19 cellular contexts compared by ENCODE assay signal in the genomic region with DNA sequence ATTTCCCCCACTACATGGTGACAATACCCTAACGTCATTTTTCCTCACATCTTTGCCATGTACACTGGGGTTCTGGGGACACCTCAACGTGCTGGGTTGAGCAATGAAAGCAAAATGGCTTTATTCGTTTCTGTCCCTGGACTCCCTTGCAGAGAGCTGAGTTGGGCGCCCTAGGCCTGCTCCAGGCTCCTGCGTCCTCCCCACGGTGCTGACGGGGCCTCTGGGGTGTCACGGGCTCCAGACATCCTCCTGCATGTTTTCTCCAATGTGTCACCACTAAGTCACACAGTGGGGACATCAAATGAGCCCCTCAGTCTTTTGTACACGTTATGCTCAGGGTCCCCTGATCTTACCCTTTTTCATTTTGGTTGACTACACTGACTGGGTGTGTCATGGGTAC.
DNase-seq lines count a peak whose midpoint lies in the region; ATAC-seq and TF ChIP-seq lines count a peak whose summit lies in the region.
"Had no signal": no experiment of that assay in that cellular context is flagged by ENCODE, and none has a peak within 500 bp of the region (broad histone marks: within the 10 kb centered on the region; RNA-seq: fewer than 3 reads in every experiment).

No MANE protein-coding gene starts in this region.

- H3K27ac Mint-ChIP-seq in neural progenitor cell = peak overlapping the region; percentile 97
- H3K27ac Mint-ChIP-seq: CD4-positive, alpha-beta T cell; GM23338; HFFc6; IgD-negative memory B cell had no signal

- no peak overlapping the region for H3K9ac ChIP-seq in neural progenitor cell

- no peaks in the 10 kb centered on the region for H3K79me2 ChIP-seq in neural progenitor cell (ENCODE audit: low read depth)

- H3K27me3 Mint-ChIP-seq in neural progenitor cell (ENCODE audit: insufficient read depth, low read depth) = peaks cover 5% of the 10 kb centered on the region

- H3K4me2 ChIP-seq in neural progenitor cell = no peak overlapping the region
- H3K4me2 ChIP-seq: GM23338 had no signal

- intact Hi-C loops in heart right ventricle (cut with DNase I) = no loop called here
- intact Hi-C loops in sciatic nerve (cut with DNase I) = no loop called here

- H3K9me3 ChIP-seq in right atrium auricular region = peaks cover 0 to 4% of the 10 kb centered on the region in 2 donors
- H3K9me3 ChIP-seq in heart right ventricle = peaks cover 0 to 5% (median 0%) of the 10 kb centered on the region in 11 donors
- H3K9me3 ChIP-seq in neural progenitor cell (ENCODE audit: low read depth) = no peaks in the 10 kb centered on the region
- H3K9me3 ChIP-seq: Caco-2 had no signal

- WGBS in heart right ventricle, 2 donors = 93 to 96% methylated on average over 9 of the region's 9 CpGs

- H3K4me3 Mint-ChIP-seq in neural progenitor cell = peak overlapping the region; percentile 73
- H3K4me3 Mint-ChIP-seq: CD4-positive, alpha-beta T cell; GM23338; HFFc6; IgD-negative memory B cell had no signal

- peaks cover 8% of the 10 kb centered on the region for H3F3A ChIP-seq in neural progenitor cell (ENCODE audit: low read depth)

- H3K4me1 Mint-ChIP-seq in neural progenitor cell = peaks cover 30% of the 10 kb centered on the region
- H3K4me1 Mint-ChIP-seq: IgD-negative memory B cell had no signal

- H2AFZ ChIP-seq in neural progenitor cell (replicated peaks) = no peak overlapping the region
- H2AFZ ChIP-seq: GM23338 had no signal

- no peaks in the 10 kb centered on the region for H3K27me3 ChIP-seq in right atrium auricular region
- H3K27me3 ChIP-seq in heart right ventricle = peaks cover 0 to 17% (median 13%) of the 10 kb centered on the region in 7 donors
- H3K27me3 ChIP-seq in neural progenitor cell = no peaks in the 10 kb centered on the region

- TF ChIP-seq CTCF in right atrium auricular region (IDR thresholded peaks at IDR 0.05) (no peak), heart right ventricle (IDR thresholded peaks at IDR 0.05) (no peak), neural progenitor cell (IDR thresholded peaks at IDR 0.05) (no peak)

- no peaks in the 10 kb centered on the region for H4K20me1 ChIP-seq in neural progenitor cell (ENCODE audit: low read depth)

- DNase-seq in right atrium auricular region (ENCODE audit: low spot score) (peak; percentile 30), heart right ventricle (no peak), ecto neural progenitor cell (ENCODE audit: low spot score) (peak; percentile 35), neural progenitor cell (ENCODE audit: low spot score) (no peak), sciatic nerve (ENCODE audit: low spot score) (peak; percentile 32), SIG-M5 (lab: John Stamatoyannopoulos, UW) (no peak), 8988T (no peak)
- DNase-seq: ACHN; Caco-2; CD4-positive, alpha-beta T cell; DMS153; DMS79; GDM1; HFFc6 had no signal

- H3K4me3 ChIP-seq in right atrium auricular region = no peak overlapping the region
- no peak overlapping the region for H3K4me3 ChIP-seq in heart right ventricle
- no peak overlapping the region for H3K4me3 ChIP-seq in neural progenitor cell
- H3K4me3 ChIP-seq: GM23338 had no signal

- H3K4me1 ChIP-seq in right atrium auricular region (no peaks in the 10 kb centered on the region), heart right ventricle (peaks cover 0 to 4% (median 0%) of the 10 kb centered on the region in 9 donors), neural progenitor cell (peaks cover 15% of the 10 kb centered on the region)
- H3K4me1 ChIP-seq: Caco-2 had no signal

- H3K27ac ChIP-seq in right atrium auricular region (no peak overlapping the region), heart right ventricle (no peak overlapping the region), neural progenitor cell (no peak overlapping the region)
- H3K27ac ChIP-seq: C4-2B had no signal

- H3K36me3 Mint-ChIP-seq in neural progenitor cell = peaks cover 3% of the 10 kb centered on the region
- H3K36me3 Mint-ChIP-seq: IgD-negative memory B cell had no signal

- H3K36me3 ChIP-seq in right atrium auricular region (no peaks in the 10 kb centered on the region), heart right ventricle (no peaks in the 10 kb centered on the region), neural progenitor cell (no peaks in the 10 kb centered on the region)

- ATAC-seq in heart right ventricle (no peak), sciatic nerve (no peak), GM19467 (IDR thresholded peaks at IDR 0.05; ENCODE audit: unreplicated experiment) (no peak)
- ATAC-seq: GM23338, HCT116 had no signal

- peaks cover 6% of the 10 kb centered on the region for H3K9me3 Mint-ChIP-seq in neural progenitor cell
- H3K9me3 Mint-ChIP-seq: CD4-positive, alpha-beta T cell had no signal

Comparison
In these comparisons a context has a peak if more than half of its experiments do, and no peak if none do; other contexts are left out.
1. DNase-seq: peak in right atrium auricular region (single experiment), ecto neural progenitor cell (single experiment) and sciatic nerve (single experiment); none in heart right ventricle (0 of 2), neural progenitor cell (single experiment), SIG-M5 (single experiment) and 8988T (single experiment).